In the genomic region with DNA sequence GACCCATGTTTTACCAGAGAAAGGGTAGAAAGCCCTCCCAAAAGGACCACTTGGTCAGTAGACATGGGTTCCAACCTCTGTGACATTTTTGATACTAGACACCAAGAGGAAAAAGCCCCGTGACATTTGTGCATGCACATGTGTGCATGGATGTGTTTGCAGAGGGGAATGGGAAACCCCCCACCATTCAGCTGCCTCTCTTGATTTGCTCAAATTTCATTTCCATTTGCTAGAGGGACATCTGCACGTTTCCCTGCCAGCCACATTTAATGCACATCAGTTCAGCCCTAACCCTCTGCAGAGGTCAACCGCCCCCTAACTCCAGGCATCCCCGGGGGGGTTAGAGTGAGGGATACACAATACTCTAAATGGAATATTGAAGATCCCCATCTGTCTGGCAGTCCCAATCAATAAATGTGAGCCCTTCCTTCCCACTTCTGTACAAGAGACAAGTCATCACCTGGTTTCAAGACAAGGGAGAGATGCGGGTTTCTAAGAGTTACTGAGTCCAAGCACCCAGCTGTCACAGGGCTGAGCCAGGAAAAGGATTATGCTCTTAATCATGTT, we compare ENCODE assay signal across 24 cellular contexts.
DNase-seq lines count a peak whose midpoint lies in the region; TF ChIP-seq lines count a peak whose summit lies in the region.
"Had no signal": no experiment of that assay in that cellular context is flagged by ENCODE, and none has a peak within 500 bp of the region (broad histone marks: within the 10 kb centered on the region; RNA-seq: fewer than 3 reads in every experiment).

No MANE protein-coding gene starts in this region.

- H3K36me3 Mint-ChIP-seq in endodermal cell (ENCODE audit: low read depth), result peaks cover 9% of the 10 kb centered on the region
- H3K36me3 Mint-ChIP-seq: activated naive CD4-positive, alpha-beta T cell treated with anti-CD3 and anti-CD28 coated beads, Interleukin-2, amount 10 ng/mL, durations not matched to agents 7 days and 5 days had no signal

- H3K4me3 Mint-ChIP-seq in endodermal cell, result no peak overlapping the region
- H3K4me3 Mint-ChIP-seq: activated CD4-positive, alpha-beta memory T cell treated with anti-CD3 and anti-CD28 coated beads, Interleukin-2, amount 10 ng/mL, durations not matched to agents 7 days and 5 days; activated naive CD4-positive, alpha-beta T cell treated with anti-CD3 and anti-CD28 coated beads, Interleukin-2, amount 10 ng/mL, durations not matched to agents 7 days and 5 days; nephron progenitor cell; stimulated activated memory B cell treated with anti-CD40 and anti-IgM and Interleukin-4, amounts not matched to agents 10 μg/mL and 1 μg/mL and 100 μg/mL, for 72 hours; T-helper 2 cell treated with Interferon-gamma antibody and Interleukin-4, amounts not matched to agents 5 μg/mL and 100 μg/mL, for 36 hours had no signal

- H3K4me1 ChIP-seq in endodermal cell (ENCODE audit: control insufficient read depth, insufficient read depth, low read length), result peaks cover 22% of the 10 kb centered on the region

- no peaks in the 10 kb centered on the region for H3K27me3 Mint-ChIP-seq in endodermal cell (ENCODE audit: insufficient read depth)
- H3K27me3 Mint-ChIP-seq: activated CD4-positive, alpha-beta memory T cell treated with anti-CD3 and anti-CD28 coated beads, Interleukin-2, amount 10 ng/mL, durations not matched to agents 7 days and 5 days; activated naive CD4-positive, alpha-beta T cell treated with anti-CD3 and anti-CD28 coated beads, Interleukin-2, amount 10 ng/mL, durations not matched to agents 7 days and 5 days; stimulated activated memory B cell treated with anti-CD40 and anti-IgM and Interleukin-4, amounts not matched to agents 10 μg/mL and 1 μg/mL and 100 μg/mL, for 72 hours had no signal

- H3K4me1 Mint-ChIP-seq in endodermal cell, result peaks cover 90% of the 10 kb centered on the region
- H3K4me1 Mint-ChIP-seq: activated CD4-positive, alpha-beta memory T cell treated with anti-CD3 and anti-CD28 coated beads, Interleukin-2, amount 10 ng/mL, durations not matched to agents 7 days and 5 days; activated naive CD4-positive, alpha-beta T cell treated with anti-CD3 and anti-CD28 coated beads, Interleukin-2, amount 10 ng/mL, durations not matched to agents 7 days and 5 days; stimulated activated memory B cell treated with anti-CD40 and anti-IgM and Interleukin-4, amounts not matched to agents 10 μg/mL and 1 μg/mL and 100 μg/mL, for 72 hours had no signal

- H3K9ac ChIP-seq in endodermal cell (ENCODE audit: extremely low read depth, low read length, poor library complexity, severe bottlenecking), result no peak overlapping the region

- no peaks in the 10 kb centered on the region for H3K36me3 ChIP-seq in endodermal cell (ENCODE audit: control insufficient read depth, insufficient read depth, low read length)
- H3K36me3 ChIP-seq: BE2C had no signal

- H3K27ac ChIP-seq in endodermal cell (ENCODE audit: low read depth, low read length), result no peak overlapping the region
- H3K27ac ChIP-seq: adrenal gland had no signal

- TF ChIP-seq CTCF in endodermal cell (conservative IDR thresholded peaks at IDR 0.05), result no peak

- 89 to 100% methylated on average over 2 to 5 of the region's 5 CpGs for WGBS in endodermal cell (ENCODE audit: insufficient coverage in 1 of 2, insufficient read length in 1 of 2), 2 experiments

- no peaks in the 10 kb centered on the region for H3K27me3 ChIP-seq in endodermal cell (ENCODE audit: control insufficient read depth, insufficient read depth, low read length, poor library complexity, severe bottlenecking)
- H3K27me3 ChIP-seq: adrenal gland, BE2C, upper lobe of left lung had no signal

- H3K4me3 ChIP-seq in endodermal cell (ENCODE audit: low read length), result no peak overlapping the region
- H3K4me3 ChIP-seq: adrenal gland, upper lobe of left lung had no signal

- H3K27ac Mint-ChIP-seq in endodermal cell, result no peak overlapping the region
- H3K27ac Mint-ChIP-seq: activated CD4-positive, alpha-beta memory T cell treated with anti-CD3 and anti-CD28 coated beads, Interleukin-2, amount 10 ng/mL, durations not matched to agents 7 days and 5 days; activated naive CD4-positive, alpha-beta T cell treated with anti-CD3 and anti-CD28 coated beads, Interleukin-2, amount 10 ng/mL, durations not matched to agents 7 days and 5 days; nephron progenitor cell; stimulated activated memory B cell treated with anti-CD40 and anti-IgM and Interleukin-4, amounts not matched to agents 10 μg/mL and 1 μg/mL and 100 μg/mL, for 72 hours; T-helper 2 cell treated with Interferon-gamma antibody and Interleukin-4, amounts not matched to agents 5 μg/mL and 100 μg/mL, for 36 hours had no signal

- no peaks in the 10 kb centered on the region for H3K9me3 Mint-ChIP-seq in endodermal cell
- H3K9me3 Mint-ChIP-seq: activated CD4-positive, alpha-beta memory T cell treated with anti-CD3 and anti-CD28 coated beads, Interleukin-2, amount 10 ng/mL, durations not matched to agents 7 days and 5 days; activated naive CD4-positive, alpha-beta T cell treated with anti-CD3 and anti-CD28 coated beads, Interleukin-2, amount 10 ng/mL, durations not matched to agents 7 days and 5 days; nephron progenitor cell; stimulated activated memory B cell treated with anti-CD40 and anti-IgM and Interleukin-4, amounts not matched to agents 10 μg/mL and 1 μg/mL and 100 μg/mL, for 72 hours; T-helper 2 cell treated with Interferon-gamma antibody and Interleukin-4, amounts not matched to agents 5 μg/mL and 100 μg/mL, for 36 hours had no signal

- H3K9me3 ChIP-seq in endodermal cell (ENCODE audit: control insufficient read depth, low read length), result no peaks in the 10 kb centered on the region
- H3K9me3 ChIP-seq: adrenal gland, BE2C, upper lobe of left lung had no signal

- DNase-seq in D341Med (ENCODE audit: low spot score) (peak; percentile 38), NCI-H146 (lab: John Stamatoyannopoulos, UW) (peak; percentile 30), NCI-H82 treated with DMSO at 0.1 percent for 48 hours (lab: John Stamatoyannopoulos, UW; ENCODE audit: unreplicated experiment) (peak; percentile 85), endodermal cell (peak; percentile 67), kidney glomerular epithelial cell (lab: John Stamatoyannopoulos, UW) (no peak), NCI-H1436 (lab: John Stamatoyannopoulos, UW) (no peak), NCI-H526 treated with DMSO at 0.1 percent for 48 hours (lab: John Stamatoyannopoulos, UW) (no peak)
- no peak for DNase-seq in stimulated activated CD8-positive, alpha-beta memory T cell treated with anti-CD3 and anti-CD28 coated beads, Interleukin-4, amount 100 ng/mL, for 48 hours
- DNase-seq: ACHN; activated CD4-positive, alpha-beta memory T cell treated with anti-CD3 and anti-CD28 coated beads, Interleukin-2, amount 10 ng/mL, durations not matched to agents 7 days and 5 days; activated CD8-positive, alpha-beta memory T cell treated with anti-CD3 and anti-CD28 coated beads, Interleukin-2, amount 50 U/mL, for 4 hours; activated naive CD4-positive, alpha-beta T cell treated with anti-CD3 and anti-CD28 coated beads, Interleukin-2, amount 10 ng/mL, durations not matched to agents 7 days and 5 days; adrenal gland; BE2C; GDM1; GOT3; hypothalamus; left colon; mammary epithelial cell; nephron progenitor cell; NK-92 treated with Interleukin-12 subunit alpha and Interleukin-12 subunit beta, amount 100 ng/mL, for 24 hours; upper lobe of left lung had no signal

Comparison
In these comparisons a context has a peak if more than half of its experiments do, and no peak if none do; other contexts are left out.
1. DNase-seq: peak in D341Med (single experiment), NCI-H146 (single experiment), NCI-H82 treated with DMSO at 0.1 percent for 48 hours (single experiment) and endodermal cell (single experiment); none in stimulated activated CD8-positive, alpha-beta memory T cell treated with anti-CD3 and anti-CD28 coated beads, Interleukin-4, amount 100 ng/mL, for 48 hours (single experiment), kidney glomerular epithelial cell (single experiment), NCI-H1436 (single experiment) and NCI-H526 treated with DMSO at 0.1 percent for 48 hours (single experiment).